In the genomic region with DNA sequence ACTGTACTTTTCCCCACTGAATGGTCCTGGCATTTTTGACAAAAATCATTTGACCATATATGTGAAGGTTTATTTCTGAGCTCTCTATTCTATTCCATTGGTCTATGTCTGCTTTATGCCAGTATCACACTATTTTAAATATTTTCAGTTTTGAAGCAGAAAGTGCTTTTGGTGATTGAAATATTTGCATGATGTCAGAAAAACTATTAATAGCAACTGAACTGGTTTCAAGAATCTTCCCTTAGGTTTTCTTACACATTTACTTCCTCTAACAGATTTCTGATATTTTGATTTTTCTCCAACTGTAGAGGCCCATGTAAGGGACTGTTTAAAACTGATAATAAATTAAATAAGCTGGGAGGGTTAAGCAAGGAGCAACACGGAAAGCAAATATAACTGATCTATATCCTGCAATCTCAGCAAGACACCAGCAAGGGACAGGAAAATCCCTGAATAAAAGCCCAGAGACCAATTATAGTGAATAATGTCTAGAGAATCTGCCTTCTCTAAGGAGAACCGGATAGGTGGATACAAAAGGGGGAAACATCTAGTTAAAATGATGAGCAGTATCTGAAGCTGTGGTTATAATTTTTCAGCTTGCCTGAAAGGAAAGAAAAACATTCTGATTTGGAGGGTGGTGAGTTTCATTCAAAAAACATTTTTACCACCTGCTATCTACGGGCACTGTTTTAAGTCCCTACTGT, we compare ENCODE assay signal across 14 cellular contexts.
DNase-seq lines count a peak whose midpoint lies in the region; ATAC-seq, FAIRE-seq and TF ChIP-seq lines count a peak whose summit lies in the region.
"Had no signal": no experiment of that assay in that cellular context is flagged by ENCODE, and none has a peak within 500 bp of the region (broad histone marks: within the 10 kb centered on the region; RNA-seq: fewer than 3 reads in every experiment).

No MANE protein-coding gene starts in this region.

- DNase-seq in AG08395 (ENCODE audit: low spot score), result peak; percentile 35
- peak; percentile 13 for DNase-seq in GM19238 (ENCODE audit: insufficient read length, low spot score)
- DNase-seq in astrocyte (ENCODE audit: low read depth), result peak; percentile 23
- peak; percentile 11 for DNase-seq in mesenchymal stem cell
- no peak for DNase-seq in NCI-H1694 (lab: John Stamatoyannopoulos, UW)
- no peak for DNase-seq in BE2C
- DNase-seq in DMS 273 (lab: John Stamatoyannopoulos, UW; ENCODE audit: unreplicated experiment), result no peak
- DNase-seq: activated CD4-positive, alpha-beta memory T cell treated with anti-CD3 and anti-CD28 coated beads, Interleukin-2, amount 10 ng/mL, durations not matched to agents 7 days and 5 days; activated naive CD4-positive, alpha-beta T cell treated with Interleukin-2 at 50 U/mL for 16 hours; AML-193; Peyer's patch; stimulated activated CD4-positive, alpha-beta T cell treated with anti-CD3 and anti-CD28 coated beads, Interleukin-12 subunit alpha, Interleukin-12 subunit beta, amount 100 ng/mL, for 4 hours had no signal

- no peak for TF ChIP-seq CTCF in astrocyte (IDR thresholded peaks at IDR 0.05; ENCODE audit: insufficient read depth, low read depth, low read length)
- no peak for TF ChIP-seq CTCF in BE2C (IDR thresholded peaks at IDR 0.05; ENCODE audit: low read depth, low read length)

- no peak overlapping the region for H3K23ac ChIP-seq in mesenchymal stem cell (ENCODE audit: low read length in 2 of 2)

- H3K9me3 ChIP-seq in astrocyte (ENCODE audit: insufficient read depth, low read depth, low read length) (no peaks in the 10 kb centered on the region), mesenchymal stem cell (ENCODE audit: control insufficient read depth, low read length) (no peaks in the 10 kb centered on the region), BE2C (no peaks in the 10 kb centered on the region)
- H3K9me3 ChIP-seq: Peyer's patch had no signal

- H4K8ac ChIP-seq in mesenchymal stem cell (ENCODE audit: low read length), result no peak overlapping the region

- H3K4me1 Mint-ChIP-seq in astrocyte (ENCODE audit: low read depth, unreplicated experiment), result peaks cover 15% of the 10 kb centered on the region
- H3K4me1 Mint-ChIP-seq: activated CD4-positive, alpha-beta memory T cell treated with anti-CD3 and anti-CD28 coated beads, Interleukin-2, amount 10 ng/mL, durations not matched to agents 7 days and 5 days had no signal

- H3K27me3 ChIP-seq in astrocyte (ENCODE audit: insufficient read depth, low read length) (no peaks in the 10 kb centered on the region), mesenchymal stem cell (ENCODE audit: control insufficient read depth in 1 of 2, insufficient read depth in 1 of 2, low read length in 2 of 2) (no peaks in the 10 kb centered on the region), BE2C (no peaks in the 10 kb centered on the region)
- H3K27me3 ChIP-seq: Peyer's patch had no signal

- 92% methylated on average over 2 of the region's 3 CpGs for WGBS in mesenchymal stem cell

- H3K36me3 ChIP-seq in astrocyte (ENCODE audit: insufficient read depth, low read length), result no peaks in the 10 kb centered on the region
- H3K36me3 ChIP-seq in mesenchymal stem cell (ENCODE audit: control insufficient read depth in 1 of 2, insufficient read depth in 2 of 2, low read depth in 1 of 2, low read length in 2 of 2), result peaks cover 7 to 17% of the 10 kb centered on the region in 2 experiments
- H3K36me3 ChIP-seq in BE2C, result no peaks in the 10 kb centered on the region; the same call in 1 of the 2 replicates

- H3K79me1 ChIP-seq in mesenchymal stem cell (replicated peaks; ENCODE audit: low read length, poor library complexity, severe bottlenecking), result no peaks in the 10 kb centered on the region

- no peak for FAIRE-seq in astrocyte (lab: Jason Lieb, UNC)
- FAIRE-seq: G401.6 had no signal

- H3K79me2 ChIP-seq in astrocyte (ENCODE audit: insufficient read depth, low read length), result no peaks in the 10 kb centered on the region

- H3K27ac Mint-ChIP-seq in astrocyte (ENCODE audit: unreplicated experiment), result no peak overlapping the region
- H3K27ac Mint-ChIP-seq: activated CD4-positive, alpha-beta memory T cell treated with anti-CD3 and anti-CD28 coated beads, Interleukin-2, amount 10 ng/mL, durations not matched to agents 7 days and 5 days had no signal

- no peak for ATAC-seq in HG02840 (IDR thresholded peaks at IDR 0.05; ENCODE audit: low FRiP score, unreplicated experiment)

- H3K4me2 ChIP-seq in astrocyte (ENCODE audit: low read length) (peak overlapping the region; percentile 16), mesenchymal stem cell (ENCODE audit: low read length, poor library complexity, severe bottlenecking) (no peak overlapping the region)

- H3K4me3 ChIP-seq in astrocyte (ENCODE audit: insufficient read depth, low read depth, low read length) (no peak overlapping the region), mesenchymal stem cell (ENCODE audit: insufficient read depth in 1 of 2, low read depth in 1 of 2, low read length in 2 of 2) (peak overlapping the region in 1 of 2 experiments; percentile 15), BE2C (ENCODE audit: low read depth, low read length) (no peak overlapping the region)
- H3K4me3 ChIP-seq: Peyer's patch had no signal

- H3K9me3 Mint-ChIP-seq in astrocyte (ENCODE audit: unreplicated experiment), result no peaks in the 10 kb centered on the region
- H3K9me3 Mint-ChIP-seq: activated CD4-positive, alpha-beta memory T cell treated with anti-CD3 and anti-CD28 coated beads, Interleukin-2, amount 10 ng/mL, durations not matched to agents 7 days and 5 days had no signal

- H2BK5ac ChIP-seq in mesenchymal stem cell (ENCODE audit: low read depth, low read length, poor library complexity, severe bottlenecking), result no peak overlapping the region

- H4K20me1 ChIP-seq in astrocyte (ENCODE audit: insufficient read depth, low read length), result no peaks in the 10 kb centered on the region

- H3K9ac ChIP-seq in astrocyte (ENCODE audit: low read length) (peak overlapping the region; percentile 41), mesenchymal stem cell (ENCODE audit: low read length) (peak overlapping the region; percentile 61)

- H3K36me3 Mint-ChIP-seq in astrocyte (ENCODE audit: low read depth, unreplicated experiment), result peaks cover 1% of the 10 kb centered on the region

- H3K14ac ChIP-seq in mesenchymal stem cell (ENCODE audit: low read length in 2 of 2), result no peak overlapping the region

- no peak overlapping the region for H3K4me3 Mint-ChIP-seq in astrocyte (ENCODE audit: unreplicated experiment)
- H3K4me3 Mint-ChIP-seq: activated CD4-positive, alpha-beta memory T cell treated with anti-CD3 and anti-CD28 coated beads, Interleukin-2, amount 10 ng/mL, durations not matched to agents 7 days and 5 days had no signal

- no peak overlapping the region for H2BK120ac ChIP-seq in mesenchymal stem cell (ENCODE audit: low read depth, low read length)

- H3K4me1 ChIP-seq in astrocyte (ENCODE audit: insufficient read depth, low read length) (peaks cover 6% of the 10 kb centered on the region), mesenchymal stem cell (ENCODE audit: control insufficient read depth, insufficient read depth, low read depth, low read length) (peaks cover 2% of the 10 kb centered on the region), BE2C (no peaks in the 10 kb centered on the region)

- no peak overlapping the region for H2BK15ac ChIP-seq in mesenchymal stem cell (ENCODE audit: low read depth, poor library complexity, severe bottlenecking)

- H3K27ac ChIP-seq in astrocyte (ENCODE audit: low read depth, low read length) (peak overlapping the region; percentile 35), mesenchymal stem cell (ENCODE audit: low read length, poor library complexity, severe bottlenecking) (peak overlapping the region; percentile 47)

- H3K18ac ChIP-seq in mesenchymal stem cell (ENCODE audit: low read depth in 1 of 2, low read length in 2 of 2), result no peak overlapping the region

- no peak overlapping the region for H2AK5ac ChIP-seq in mesenchymal stem cell (ENCODE audit: low read length, severe bottlenecking)

- H4K91ac ChIP-seq in mesenchymal stem cell (ENCODE audit: low read length), result no peak overlapping the region

- no peak overlapping the region for H3K4ac ChIP-seq in mesenchymal stem cell (ENCODE audit: low read depth in 1 of 2, low read length in 2 of 2)

- no peak overlapping the region for H2AFZ ChIP-seq in astrocyte (ENCODE audit: low read depth, low read length)
- H2AFZ ChIP-seq in mesenchymal stem cell (ENCODE audit: low read depth, low read length), result no peak overlapping the region

- no peak overlapping the region for H2BK12ac ChIP-seq in mesenchymal stem cell (ENCODE audit: low read length in 2 of 2)

- H3K27me3 Mint-ChIP-seq in astrocyte (ENCODE audit: low read depth, unreplicated experiment), result no peaks in the 10 kb centered on the region
- H3K27me3 Mint-ChIP-seq: activated CD4-positive, alpha-beta memory T cell treated with anti-CD3 and anti-CD28 coated beads, Interleukin-2, amount 10 ng/mL, durations not matched to agents 7 days and 5 days had no signal

Comparison
In these comparisons a context has a peak if more than half of its experiments do, and no peak if none do; other contexts are left out.
1. DNase-seq: peak in AG08395 (single experiment), GM19238 (single experiment), astrocyte (single experiment) and mesenchymal stem cell (single experiment); none in NCI-H1694 (single experiment), BE2C (single experiment) and DMS 273 (single experiment).